ENCODE assay signal across 1 cellular context in genomic region chr6:51025082-51025777, GRCh38.
TF ChIP-seq lines count a peak whose summit lies in the region.

No MANE protein-coding gene starts in this region.

TF ChIP-seq in K562, 482 proteins besides CTCF, POLR2A, EP300 and RAD21 (continued from another document):
- TF ChIP-seq THAP12 (CRISPR knock-in tag; IDR thresholded peaks at IDR 0.05) (no peak), MAFK (IDR thresholded peaks at IDR 0.05; ENCODE audit: low read length) (peak; percentile 35; the same call in 1 of the 2 replicates), ZNF232 (CRISPR knock-in tag; IDR thresholded peaks at IDR 0.05) (no peak), MTF1 (CRISPR knock-in tag; IDR thresholded peaks at IDR 0.05; ENCODE audit: borderline replicate concordance) (no peak), MAFF (IDR thresholded peaks at IDR 0.05; ENCODE audit: low read length) (no peak), CBX2 (IDR thresholded peaks at IDR 0.05; ENCODE audit: insufficient read depth, low read length, poor library complexity, severe bottlenecking) (no peak), NFXL1 (CRISPR knock-in tag; IDR thresholded peaks at IDR 0.05) (no peak), CCNT2 (IDR thresholded peaks at IDR 0.05; ENCODE audit: borderline replicate concordance, extremely low read depth, insufficient read length, low read depth, low read length) (no peak), COPS2 (conservative IDR thresholded peaks at IDR 0.05) (no peak), E2F8 (IDR thresholded peaks at IDR 0.05; ENCODE audit: low read depth, partially characterized antibody) (no peak), SFPQ (IDR thresholded peaks at IDR 0.05; ENCODE audit: low read depth, low read length) (no peak), TCF7L2 (IDR thresholded peaks at IDR 0.05; ENCODE audit: low read depth, low read length) (no peak), SMAD1 (IDR thresholded peaks at IDR 0.05; ENCODE audit: low read depth, low read length, partially characterized antibody) (no peak), ZBED1 (IDR thresholded peaks at IDR 0.05) (no peak), ZNF518B (CRISPR knock-in tag; IDR thresholded peaks at IDR 0.05) (no peak), E2F3 (CRISPR knock-in tag; IDR thresholded peaks at IDR 0.05) (no peak), MAZ (CRISPR knock-in tag; conservative IDR thresholded peaks at IDR 0.05 in 1 of 2, IDR thresholded peaks at IDR 0.05 in 1 of 2) (peak in 1 of 2 experiments; percentile 18; a peak in 1 of 4 replicates), TCF15 (CRISPR knock-in tag; IDR thresholded peaks at IDR 0.05) (no peak), PRDM10 (IDR thresholded peaks at IDR 0.05; ENCODE audit: partially characterized antibody) (peak; percentile 71), PHTF2 (CRISPR knock-in tag; IDR thresholded peaks at IDR 0.05) (no peak), KDM5B (IDR thresholded peaks at IDR 0.05; ENCODE audit: insufficient replicate concordance, low read depth, low read length) (no peak), ZHX1 (conservative IDR thresholded peaks at IDR 0.05; ENCODE audit: low read length) (no peak), ZNF217 (CRISPR knock-in tag; IDR thresholded peaks at IDR 0.05) (no peak), SNRNP70 (optimal IDR thresholded peaks at IDR 0.05; ENCODE audit: low read depth, low read length) (no peak)
